Comparison of ENCODE assay signal across 20 cellular contexts in genomic region chr5:177249761-177250537, GRCh38. TPM values are rescaled to one million over a fixed set of nuclear protein-coding genes. Genes with fewer than 3 reads are reported as not detected.
A peak's percentile ranks its signal among the peaks of the same experiment; 100 is the strongest.
DNase-seq lines count a peak whose midpoint lies in the region; ATAC-seq and TF ChIP-seq lines count a peak whose summit lies in the region.
"Had no signal": no experiment of that assay in that cellular context is flagged by ENCODE, and none has a peak within 500 bp of the region (broad histone marks: within the 10 kb centered on the region; RNA-seq: fewer than 3 reads in every experiment).

No MANE protein-coding gene starts in this region.

- no peaks in the 10 kb centered on the region for H3K9me3 Mint-ChIP-seq in stimulated activated naive CD8-positive, alpha-beta T cell treated with anti-CD3 and anti-CD28 coated beads, Interleukin-15, Interleukin-2, amounts not matched to agents 100 ng/mL and 50 ng/mL, for 24 hours
- no peaks in the 10 kb centered on the region for H3K9me3 Mint-ChIP-seq in stimulated activated naive CD8-positive, alpha-beta T cell treated with anti-CD3 and anti-CD28 coated beads, Interleukin-15, amount 100 ng/mL, for 72 hours
- H3K9me3 Mint-ChIP-seq in progenitor cell of endocrine pancreas (ENCODE audit: low read depth), result no peaks in the 10 kb centered on the region

- H3K4me1 Mint-ChIP-seq in stimulated activated naive CD8-positive, alpha-beta T cell treated with anti-CD3 and anti-CD28 coated beads, Interleukin-15, Interleukin-2, amounts not matched to agents 100 ng/mL and 50 ng/mL, for 24 hours (ENCODE audit: low read depth), result no peaks in the 10 kb centered on the region
- no peaks in the 10 kb centered on the region for H3K4me1 Mint-ChIP-seq in stimulated activated naive CD8-positive, alpha-beta T cell treated with anti-CD3 and anti-CD28 coated beads, Interleukin-15, amount 100 ng/mL, for 72 hours
- peaks cover 11% of the 10 kb centered on the region for H3K4me1 Mint-ChIP-seq in progenitor cell of endocrine pancreas (ENCODE audit: low read depth)

- no peak for DNase-seq in stimulated activated naive CD8-positive, alpha-beta T cell treated with anti-CD3 and anti-CD28 coated beads, Interleukin-15, amount 100 ng/mL, for 72 hours
- DNase-seq in progenitor cell of endocrine pancreas (ENCODE audit: low spot score, unreplicated experiment), result no peak
- DNase-seq in activated gamma-delta T cell (lab: John Stamatoyannopoulos, UW), result no peak
- DNase-seq: ACHN, AML-193, DMS79 treated with DMSO at 0.1 percent for 48 hours, GM23248, HCEC 1CT, NCI-H1048, NCI-H146, NCI-H2081, NCI-H524, Right ventricle myocardium superior had no signal

- no peaks in the 10 kb centered on the region for H3K27me3 Mint-ChIP-seq in stimulated activated naive CD8-positive, alpha-beta T cell treated with anti-CD3 and anti-CD28 coated beads, Interleukin-15, Interleukin-2, amounts not matched to agents 100 ng/mL and 50 ng/mL, for 24 hours
- H3K27me3 Mint-ChIP-seq in stimulated activated naive CD8-positive, alpha-beta T cell treated with anti-CD3 and anti-CD28 coated beads, Interleukin-15, amount 100 ng/mL, for 72 hours, result no peaks in the 10 kb centered on the region
- no peaks in the 10 kb centered on the region for H3K27me3 Mint-ChIP-seq in progenitor cell of endocrine pancreas

- TF ChIP-seq CTCF in VCaP (conservative IDR thresholded peaks at IDR 0.05) (no peak), progenitor cell of endocrine pancreas (IDR thresholded peaks at IDR 0.05; ENCODE audit: unreplicated experiment) (no peak)

- TF ChIP-seq POLR2A in GM18505 (IDR thresholded peaks at IDR 0.05; ENCODE audit: borderline replicate concordance, extremely low read depth, insufficient read depth, insufficient read length), result no peak

- H3K27ac ChIP-seq in VCaP, result peak overlapping the region; percentile 13; the same call in 1 of the 2 replicates
- H3K27ac ChIP-seq: GM23248, KMS-11, SK-N-MC had no signal

- H3K36me3 Mint-ChIP-seq in stimulated activated naive CD8-positive, alpha-beta T cell treated with anti-CD3 and anti-CD28 coated beads, Interleukin-15, Interleukin-2, amounts not matched to agents 100 ng/mL and 50 ng/mL, for 24 hours (ENCODE audit: low read depth), result peaks cover 62% of the 10 kb centered on the region
- H3K36me3 Mint-ChIP-seq in progenitor cell of endocrine pancreas (ENCODE audit: insufficient read depth), result peaks cover 46% of the 10 kb centered on the region

- ATAC-seq in stimulated activated naive CD8-positive, alpha-beta T cell treated with anti-CD3 and anti-CD28 coated beads, Interleukin-15, amount 100 ng/mL, for 72 hours, result no peak
- ATAC-seq in GM18505 (IDR thresholded peaks at IDR 0.05; ENCODE audit: unreplicated experiment) (no peak), GM21381 (IDR thresholded peaks at IDR 0.05; ENCODE audit: unreplicated experiment) (no peak)
- ATAC-seq: Panc1 had no signal

- peak overlapping the region; percentile 24 for H3K27ac Mint-ChIP-seq in stimulated activated naive CD8-positive, alpha-beta T cell treated with anti-CD3 and anti-CD28 coated beads, Interleukin-15, Interleukin-2, amounts not matched to agents 100 ng/mL and 50 ng/mL, for 24 hours
- H3K27ac Mint-ChIP-seq in stimulated activated naive CD8-positive, alpha-beta T cell treated with anti-CD3 and anti-CD28 coated beads, Interleukin-15, amount 100 ng/mL, for 72 hours, result no peak overlapping the region
- H3K27ac Mint-ChIP-seq in progenitor cell of endocrine pancreas, result peak overlapping the region; percentile 24

- no peak overlapping the region for H3K4me3 Mint-ChIP-seq in stimulated activated naive CD8-positive, alpha-beta T cell treated with anti-CD3 and anti-CD28 coated beads, Interleukin-15, Interleukin-2, amounts not matched to agents 100 ng/mL and 50 ng/mL, for 24 hours
- no peak overlapping the region for H3K4me3 Mint-ChIP-seq in stimulated activated naive CD8-positive, alpha-beta T cell treated with anti-CD3 and anti-CD28 coated beads, Interleukin-15, amount 100 ng/mL, for 72 hours
- no peak overlapping the region for H3K4me3 Mint-ChIP-seq in progenitor cell of endocrine pancreas (ENCODE audit: low read depth)

RNA-seq across cellular contexts. Expression of gene RAB24, which starts 53.6 kb away (rescaled TPM):
- 26.9 and 30.0 TPM in 2 replicates for total RNA-seq in progenitor cell of endocrine pancreas

RNA-seq across cellular contexts. Expression of gene PRELID1, which starts 53.6 kb away (rescaled TPM):
- 94.0 and 114 TPM in 2 replicates for total RNA-seq in progenitor cell of endocrine pancreas

Comparison
In these comparisons a context has a peak if more than half of its experiments do, and no peak if none do; other contexts are left out.
1. H3K27ac Mint-ChIP-seq: peak in stimulated activated naive CD8-positive, alpha-beta T cell treated with anti-CD3 and anti-CD28 coated beads, Interleukin-15, Interleukin-2, amounts not matched to agents 100 ng/mL and 50 ng/mL, for 24 hours (single experiment) and progenitor cell of endocrine pancreas (single experiment); none in stimulated activated naive CD8-positive, alpha-beta T cell treated with anti-CD3 and anti-CD28 coated beads, Interleukin-15, amount 100 ng/mL, for 72 hours (0 of 2).